ENCODE assay signal across 10 cellular contexts in genomic region chr19:53057904-53058579, GRCh38. TPM values are rescaled to one million over a fixed set of nuclear protein-coding genes. Genes with fewer than 3 reads are reported as not detected.
A peak's percentile ranks its signal among the peaks of the same experiment; 100 is the strongest.
DNase-seq lines count a peak whose midpoint lies in the region; ATAC-seq, FAIRE-seq and TF ChIP-seq lines count a peak whose summit lies in the region.
"Had no signal": no experiment of that assay in that cellular context is flagged by ENCODE, and none has a peak within 500 bp of the region (broad histone marks: within the 10 kb centered on the region; RNA-seq: fewer than 3 reads in every experiment).

No MANE protein-coding gene starts in this region.

- H3K27ac ChIP-seq in foreskin keratinocyte (no peak overlapping the region), pancreas (no peak overlapping the region), gastrocnemius medialis (no peak overlapping the region)

- H3K9me3 ChIP-seq in pancreas (no peaks in the 10 kb centered on the region), MG63 (peaks cover 14% of the 10 kb centered on the region), gastrocnemius medialis (no peaks in the 10 kb centered on the region)

- no peak for TF ChIP-seq POLR2A in gastrocnemius medialis (IDR thresholded peaks at IDR 0.05)

- in situ Hi-C loops in gastrocnemius medialis (cut with MboI; ENCODE audit: low sequenced_read_pairs in 4 of 4), result no loop called here

- intact Hi-C loops in pancreas (cut with DNase I) (no loop called here), gastrocnemius medialis (cut with DNase I; ENCODE audit: low total_unique reads) (no loop called here)

- DNase-seq in EL (peak; percentile 41), NCI-H82 (lab: John Stamatoyannopoulos, UW) (peak; percentile 75), foreskin keratinocyte (peak in 1 of 2 donors; percentile 24), pancreas (peak in 4 of 6 donors; percentile 26 to 69 (median 58)), MG63 (no peak), gastrocnemius medialis (no peak)
- DNase-seq in effector CD8-positive, alpha-beta T cell (lab: John Stamatoyannopoulos, UW), result no peak
- DNase-seq: stimulated activated CD4-positive, alpha-beta T cell treated with anti-CD3 and anti-CD28 coated beads, Interleukin-12 subunit alpha, Interleukin-12 subunit beta, amount 100 ng/mL, for 4 hours had no signal

- H3K36me3 ChIP-seq in pancreas (no peaks in the 10 kb centered on the region), MG63 (no peaks in the 10 kb centered on the region), gastrocnemius medialis (no peaks in the 10 kb centered on the region)

- ATAC-seq in foreskin keratinocyte, result peak; percentile 10
- peak; percentile 58 to 95 (median 88) for ATAC-seq in pancreas
- ATAC-seq in HG03135 (IDR thresholded peaks at IDR 0.05; ENCODE audit: unreplicated experiment), result no peak
- ATAC-seq in gastrocnemius medialis, result no peak

- FAIRE-seq in pancreas (lab: Jason Lieb, UNC), result no peak
- FAIRE-seq: GM12891 had no signal

- H3K4me3 ChIP-seq in pancreas, result peak overlapping the region in 2 of 4 donors; percentile 17 to 20
- H3K4me3 ChIP-seq in MG63, result no peak overlapping the region
- H3K4me3 ChIP-seq in gastrocnemius medialis, result no peak overlapping the region

- 3% methylated on average over 59 of the region's 59 CpGs for WGBS in pancreas, 2 donors

- TF ChIP-seq CTCF in foreskin keratinocyte (conservative IDR thresholded peaks at IDR 0.05) (no peak), pancreas (IDR thresholded peaks at IDR 0.05) (no peak), gastrocnemius medialis (IDR thresholded peaks at IDR 0.05 in 4 of 5, conservative IDR thresholded peaks at IDR 0.05 in 1 of 5) (no peak)

- H3K4me1 ChIP-seq in foreskin keratinocyte (no peaks in the 10 kb centered on the region), pancreas (no peaks in the 10 kb centered on the region), gastrocnemius medialis (no peaks in the 10 kb centered on the region)

- peaks cover 4% of the 10 kb centered on the region for H3K27me3 ChIP-seq in foreskin keratinocyte
- H3K27me3 ChIP-seq in pancreas, result no peaks in the 10 kb centered on the region
- no peaks in the 10 kb centered on the region for H3K27me3 ChIP-seq in MG63
- H3K27me3 ChIP-seq in gastrocnemius medialis, result peaks cover 6 to 18% (median 9%) of the 10 kb centered on the region in 3 donors

RNA-seq across cellular contexts. Expression of gene ERVV-2, which starts 13.5 kb away (rescaled TPM):
- total RNA-seq in foreskin keratinocyte (not detected in 2 replicates), pancreas (not detected), gastrocnemius medialis (not detected)
- polyA plus RNA-seq in foreskin keratinocyte (not detected in 2 replicates), pancreas (not detected)
- not detected in 2 replicates for total RNA-seq in MG63 (2014; rRNA removed; shearing (Covaris generic); ENCODE audit: low replicate concordance)

RNA-seq across cellular contexts. Expression of gene ERVV-1, which starts 44.3 kb away (rescaled TPM):
- not detected in 2 replicates for total RNA-seq in foreskin keratinocyte
- not detected in 2 replicates for polyA plus RNA-seq in foreskin keratinocyte
- not detected for total RNA-seq in pancreas
- not detected for polyA plus RNA-seq in pancreas
- not detected in 2 replicates for total RNA-seq in MG63 (2014; rRNA removed; shearing (Covaris generic); ENCODE audit: low replicate concordance)
- total RNA-seq in gastrocnemius medialis, result under 1 TPM in 1 of 4 donors, not detected in 3; 0.12 TPM

RNA-seq across cellular contexts. Expression of gene ZNF160, which starts 45.2 kb away (rescaled TPM):
- total RNA-seq in foreskin keratinocyte, result 10.1 and 12.8 TPM in 2 replicates
- 2.1 and 2.2 TPM in 2 replicates for polyA plus RNA-seq in foreskin keratinocyte
- total RNA-seq in pancreas, result 10 to 100 TPM in 4 of 6 donors, 1 to 10 TPM in 2; 6.4 to 18.7 (median 12.5) TPM
- 10 to 100 TPM; 14.6 to 21.4 TPM for polyA plus RNA-seq in pancreas
- total RNA-seq in MG63 (2014; rRNA removed; shearing (Covaris generic); ENCODE audit: low replicate concordance), result 6.4 and 9.8 TPM in 2 replicates
- 10 to 100 TPM in 3 of 4 donors, 1 to 10 TPM in 1; 8.3 to 20.7 (median 11.9) TPM for total RNA-seq in gastrocnemius medialis

Comparison
In these comparisons a context has a peak if more than half of its experiments do, and no peak if none do; other contexts are left out.
1. DNase-seq: peak in EL (single experiment), NCI-H82 (single experiment) and pancreas (4 of 6); none in effector CD8-positive, alpha-beta T cell (single experiment), MG63 (single experiment) and gastrocnemius medialis (0 of 2).
2. ATAC-seq: peak in foreskin keratinocyte (single experiment) and pancreas (4 of 4); none in HG03135 (single experiment) and gastrocnemius medialis (0 of 2).